In the genomic region with DNA sequence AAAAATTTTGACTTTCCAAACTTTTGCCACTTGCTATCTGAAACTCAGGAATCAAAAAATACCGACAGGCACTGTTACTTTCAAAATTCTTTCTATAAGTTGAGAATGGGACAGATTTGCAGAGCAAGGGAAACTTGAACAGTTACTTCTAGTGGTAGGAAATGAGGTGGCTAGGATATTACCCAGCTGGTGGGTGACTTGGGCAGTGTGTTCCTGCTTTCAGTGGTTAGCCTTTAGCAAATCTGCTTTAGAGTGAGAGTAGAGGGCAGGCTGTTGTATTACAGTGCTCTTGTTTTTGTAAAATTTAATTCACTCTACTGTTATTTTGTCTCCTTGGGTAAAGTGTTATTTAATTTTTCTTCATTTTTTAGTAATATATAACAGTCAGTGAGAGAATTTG, we compare ENCODE assay signal across 10 cellular contexts. TPM values are rescaled to one million over a fixed set of nuclear protein-coding genes. Genes with fewer than 3 reads are reported as not detected.
DNase-seq lines count a peak whose midpoint lies in the region; ATAC-seq and TF ChIP-seq lines count a peak whose summit lies in the region.
"Had no signal": no experiment of that assay in that cellular context is flagged by ENCODE, and none has a peak within 500 bp of the region (broad histone marks: within the 10 kb centered on the region; RNA-seq: fewer than 3 reads in every experiment).

No MANE protein-coding gene starts in this region.

- RAD21 ChIA-PET in HCT116 (lab: Charles Lee; ENCODE audit: low non-redundant PET in 1 of 2, low total read pairs in 2 of 2, uncharacterized antibody in 2 of 2, unreplicated experiment in 2 of 2), result no interaction called here

- no peaks in the 10 kb centered on the region for H3K9me3 ChIP-seq in HCT116 (ENCODE audit: control insufficient read depth in 1 of 2, insufficient read depth in 1 of 2, low read depth in 1 of 2, low read length in 2 of 2)
- H3K9me3 ChIP-seq in gastrocnemius medialis, result no peaks in the 10 kb centered on the region
- no peaks in the 10 kb centered on the region for H3K9me3 ChIP-seq in spleen
- H3K9me3 ChIP-seq: right lobe of liver had no signal

- peaks cover 12% of the 10 kb centered on the region; the same call in 1 of the 2 replicates for H4K20me1 ChIP-seq in HCT116 (ENCODE audit: insufficient read depth)

- peaks cover 28 to 70% of the 10 kb centered on the region in 2 experiments for H3K36me3 ChIP-seq in HCT116 (ENCODE audit: control insufficient read depth in 1 of 2, insufficient read depth in 2 of 2, low read length in 2 of 2)
- peaks cover 5 to 47% of the 10 kb centered on the region in 2 donors for H3K36me3 ChIP-seq in gastrocnemius medialis
- H3K36me3 ChIP-seq in spleen, result peaks cover 0 to 100% (median 56%) of the 10 kb centered on the region in 6 donors

- H3K27ac ChIP-seq in HCT116 (ENCODE audit: low read depth, low read length) (no peak overlapping the region), gastrocnemius medialis (peak overlapping the region; percentile 79 to 86 (median 82)), spleen (no peak overlapping the region), RWPE1 (no peak overlapping the region)
- H3K27ac ChIP-seq: epithelial cell of prostate, right lobe of liver had no signal

- WGBS in spleen, 5 donors, result 49 to 69% (median 59%) methylated on average over 1 of the region's 1 CpG

- no peak overlapping the region for H3K9ac ChIP-seq in HCT116 (ENCODE audit: low read length)

- H3K4me3 ChIP-seq in HCT116 (replicated peaks in 1 of 2; ENCODE audit: low read depth in 1 of 2, low read length in 2 of 2) (no peak overlapping the region), gastrocnemius medialis (no peak overlapping the region), spleen (no peak overlapping the region)
- H3K4me3 ChIP-seq: right lobe of liver had no signal

- H3K4me1 ChIP-seq in HCT116 (ENCODE audit: control insufficient read depth in 1 of 2, insufficient read depth in 2 of 2, low read length in 2 of 2) (no peaks in the 10 kb centered on the region), gastrocnemius medialis (peaks cover 23 to 26% of the 10 kb centered on the region in 2 donors), spleen (no peaks in the 10 kb centered on the region)
- H3K4me1 ChIP-seq: right lobe of liver had no signal

- TSS peak; percentile 23 for BruUV-seq in HCT116 (replicated peaks; lab: Mats Ljungman, UMichigan)

- TF ChIP-seq RAD21 in HCT116 (IDR thresholded peaks at IDR 0.05; ENCODE audit: low read depth), result no peak

- ATAC-seq in GM19023 (IDR thresholded peaks at IDR 0.05; ENCODE audit: unreplicated experiment) (peak; percentile 76), HCT116 (no peak), HG03457 (IDR thresholded peaks at IDR 0.05; ENCODE audit: unreplicated experiment) (peak; percentile 88), gastrocnemius medialis (no peak)
- ATAC-seq: right lobe of liver had no signal

- no peak for DNase-seq in HCT116 (ENCODE audit: low read depth, low spot score)
- DNase-seq in gastrocnemius medialis, result no peak
- no peak for DNase-seq in spleen
- DNase-seq in RWPE1 (ENCODE audit: low spot score), result no peak
- no peak for DNase-seq in activated naive CD4-positive, alpha-beta T cell treated with Interleukin-2 at 50 U/mL for 16 hours
- DNase-seq: right lobe of liver, T-helper 1 cell had no signal

- no peaks in the 10 kb centered on the region for H3K27me3 ChIP-seq in HCT116 (ENCODE audit: insufficient read depth, low read length)
- no peaks in the 10 kb centered on the region for H3K27me3 ChIP-seq in gastrocnemius medialis
- no peaks in the 10 kb centered on the region for H3K27me3 ChIP-seq in spleen (replicated peaks in 1 of 7)
- H3K27me3 ChIP-seq: right lobe of liver had no signal

- peaks cover 10% of the 10 kb centered on the region for H3K79me2 ChIP-seq in HCT116 (ENCODE audit: insufficient read depth, low read length)

- POLR2A ChIA-PET in HCT116 (lab: Charles Lee) (no interaction called here), RWPE1 (lab: Yijun Ruan, JAX; ENCODE audit: low non-redundant PET) (no interaction called here)

- TF ChIP-seq CTCF in HCT116 (IDR thresholded peaks at IDR 0.05 in 2 of 3, conservative IDR thresholded peaks at IDR 0.05 in 1 of 3; ENCODE audit: borderline replicate concordance in 1 of 3, insufficient read depth in 1 of 3, low read depth in 2 of 3, low read length in 2 of 3), result no peak
- TF ChIP-seq CTCF in gastrocnemius medialis (IDR thresholded peaks at IDR 0.05 in 4 of 5, conservative IDR thresholded peaks at IDR 0.05 in 1 of 5), result no peak
- no peak for TF ChIP-seq CTCF in spleen (IDR thresholded peaks at IDR 0.05 in 8 of 11, conservative IDR thresholded peaks at IDR 0.05 in 3 of 11)
- no peak for TF ChIP-seq CTCF in RWPE1 (conservative IDR thresholded peaks at IDR 0.05; ENCODE audit: low read depth)

- CTCF ChIA-PET in HCT116 (lab: Charles Lee) (no interaction called here), RWPE1 (lab: Yijun Ruan, JAX) (no interaction called here)

- no peak overlapping the region for H2AFZ ChIP-seq in HCT116 (ENCODE audit: low read depth, low read length, poor library complexity, severe bottlenecking)

- intact Hi-C loops in HCT116 (cut with micrococcal nuclease), result no loop called here
- intact Hi-C loops in gastrocnemius medialis (cut with DNase I; ENCODE audit: low total_unique reads), result no loop called here
- intact Hi-C loops in spleen (cut with DNase I; ENCODE audit: low total_unique reads), result no loop called here

- TF ChIP-seq POLR2A in HCT116 (IDR thresholded peaks at IDR 0.05; ENCODE audit: borderline replicate concordance, extremely low read depth, insufficient read depth, insufficient read length) (no peak), gastrocnemius medialis (IDR thresholded peaks at IDR 0.05) (no peak), spleen (IDR thresholded peaks at IDR 0.05) (no peak)

- no peak overlapping the region for H3K4me2 ChIP-seq in HCT116 (ENCODE audit: low read length)

- no peaks in the 10 kb centered on the region for H3K9me2 ChIP-seq in HCT116 (ENCODE audit: insufficient read depth)

- in situ Hi-C loops in gastrocnemius medialis (cut with MboI; ENCODE audit: low sequenced_read_pairs in 4 of 4), result loop anchor here in 2 of 4 donors (10.0 to 25.0 kb wide), 2 partner anchors 114 to 117 kb away; no protein-coding TSS in a partner anchor

TF ChIP-seq in HCT116, 20 proteins besides CTCF, POLR2A, EP300 and RAD21:
- TF ChIP-seq ELF1 (IDR thresholded peaks at IDR 0.05; ENCODE audit: borderline replicate concordance, low read depth) (no peak), EZH2 (IDR thresholded peaks at IDR 0.05) (no peak), POLR2AphosphoS5 (IDR thresholded peaks at IDR 0.05; ENCODE audit: low read depth, low read length) (no peak), CBX3 (IDR thresholded peaks at IDR 0.05; ENCODE audit: low read depth) (no peak), JUND (IDR thresholded peaks at IDR 0.05) (no peak), SIN3A (IDR thresholded peaks at IDR 0.05; ENCODE audit: low read depth) (no peak), ZNF274 (IDR thresholded peaks at IDR 0.05; ENCODE audit: low read depth, low read length) (no peak)

RNA-seq across cellular contexts. Expression of a gene that starts 40.2 kb away (rescaled TPM):
- total RNA-seq in HCT116 (2021; ENCODE audit: unreplicated experiment), result 0.66 TPM
- polyA plus RNA-seq in HCT116 (2012), result 0.38 and 0.75 TPM in 2 replicates
- total RNA-seq in gastrocnemius medialis, result under 1 TPM in 1 of 4 donors, not detected in 3; 0.46 TPM
- total RNA-seq in spleen, result 10 to 100 TPM in 5 of 7 donors, 1 to 10 TPM in 2; 7.5 to 27.9 (median 15.7) TPM
- 1 to 10 TPM; 2.0 to 7.7 (median 2.4) TPM for polyA plus RNA-seq in spleen

RNA-seq across cellular contexts. Expression of a gene that starts 48.0 kb away (rescaled TPM):
- total RNA-seq in HCT116 (2021; ENCODE audit: unreplicated experiment) (144 TPM), gastrocnemius medialis (100 to 1,000 TPM; 139 to 173 (median 146) TPM), spleen (100 to 1,000 TPM; 104 to 168 (median 123) TPM)
- polyA plus RNA-seq in HCT116 (2012), result 80.6 and 81.7 TPM in 2 replicates
- 10 to 100 TPM; 62.0 to 95.6 (median 72.1) TPM for polyA plus RNA-seq in spleen

Comparison
In these comparisons a context has a peak if more than half of its experiments do, and no peak if none do; other contexts are left out.
1. ATAC-seq: peak in GM19023 (single experiment) and HG03457 (single experiment); none in HCT116 (single experiment) and gastrocnemius medialis (0 of 2).
2. H3K27ac ChIP-seq: peak in gastrocnemius medialis (4 of 4); none in HCT116 (single experiment), spleen (0 of 8) and RWPE1 (single experiment).